19 cellular contexts compared by ENCODE assay signal in genomic region chr12:90499793-90500192, GRCh38.
DNase-seq lines count a peak whose midpoint lies in the region; ATAC-seq lines count a peak whose summit lies in the region.
"Had no signal": no experiment of that assay in that cellular context is flagged by ENCODE, and none has a peak within 500 bp of the region (broad histone marks: within the 10 kb centered on the region; RNA-seq: fewer than 3 reads in every experiment).

No MANE protein-coding gene starts in this region.

- no peak for ATAC-seq in GM21360 (IDR thresholded peaks at IDR 0.05; ENCODE audit: unreplicated experiment)
- ATAC-seq in stimulated activated naive CD8-positive, alpha-beta T cell treated with anti-CD3 and anti-CD28 coated beads, Interleukin-15, Interleukin-2, amounts not matched to agents 100 U/mL and 50 U/mL, for 24 hours, result no peak

- DNase-seq in COLO668 (lab: John Stamatoyannopoulos, UW; ENCODE audit: unreplicated experiment) (peak; percentile 36), DMS53 treated with DMSO at 0.1 percent for 48 hours (lab: John Stamatoyannopoulos, UW; ENCODE audit: unreplicated experiment) (peak; percentile 95), NCI-H69 (lab: John Stamatoyannopoulos, UW) (peak; percentile 19), epithelial cell of prostate (ENCODE audit: low read depth, low spot score) (peak; percentile 5), NCI-H226 (no peak)
- no peak for DNase-seq in activated CD8-positive, alpha-beta memory T cell treated with anti-CD3 and anti-CD28 coated beads, Interleukin-2, amount 50 U/mL, for 4 hours
- DNase-seq in stimulated activated naive CD8-positive, alpha-beta T cell treated with anti-CD3 and anti-CD28 coated beads, Interleukin-15, Interleukin-2, amounts not matched to agents 100 U/mL and 50 U/mL, for 24 hours, result no peak
- DNase-seq: GM23248; H9; IMR-90; Karpas-422; MG63; NCI-H1436; NCI-H1930; NCI-H345; NK-92 treated with Interleukin-12 subunit alpha and Interleukin-12 subunit beta, amount 100 ng/mL, for 24 hours; T-helper 1 cell had no signal

- no peak overlapping the region for H3K27ac ChIP-seq in epithelial cell of prostate
- H3K27ac ChIP-seq: GM23248, SJSA1 had no signal

Comparison
In these comparisons a context has a peak if more than half of its experiments do, and no peak if none do; other contexts are left out.
1. DNase-seq: peak in COLO668 (single experiment), DMS53 treated with DMSO at 0.1 percent for 48 hours (single experiment), NCI-H69 (single experiment) and epithelial cell of prostate (single experiment); none in activated CD8-positive, alpha-beta memory T cell treated with anti-CD3 and anti-CD28 coated beads, Interleukin-2, amount 50 U/mL, for 4 hours (single experiment), stimulated activated naive CD8-positive, alpha-beta T cell treated with anti-CD3 and anti-CD28 coated beads, Interleukin-15, Interleukin-2, amounts not matched to agents 100 U/mL and 50 U/mL, for 24 hours (single experiment) and NCI-H226 (single experiment).